ENCODE assay signal across 1 cellular context in the genomic region with DNA sequence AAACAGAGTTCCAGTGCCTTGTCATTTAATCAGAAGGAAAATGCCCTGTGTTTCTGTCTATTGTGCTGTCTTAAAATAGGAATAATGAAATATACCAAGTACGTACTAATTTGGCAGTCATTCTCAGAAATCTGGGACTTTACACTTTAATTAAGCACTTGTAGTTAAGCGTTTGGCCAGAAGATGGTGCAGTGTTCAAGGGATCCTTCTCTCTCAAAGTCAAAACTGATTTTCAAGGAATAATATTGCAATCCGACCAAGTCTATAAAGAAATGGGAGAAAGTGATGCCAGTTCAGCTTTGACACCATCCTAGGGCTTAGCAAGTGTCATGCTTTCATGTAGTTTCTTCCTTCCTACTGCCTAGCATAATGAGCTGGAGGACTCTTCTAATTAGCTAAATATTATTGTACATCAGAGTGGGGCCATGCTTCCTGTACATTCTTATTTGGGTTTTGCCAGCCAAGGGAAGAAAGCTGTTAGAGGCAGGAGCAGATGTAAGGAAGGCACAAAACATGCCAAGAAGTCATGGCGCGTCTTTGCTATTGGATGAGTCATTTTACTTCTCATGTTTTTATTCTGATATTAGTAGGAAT.
TF ChIP-seq lines count a peak whose summit lies in the region.

No MANE protein-coding gene starts in this region.

TF ChIP-seq in H1, 55 proteins besides CTCF, POLR2A, EP300 and RAD21:
- no peak for TF ChIP-seq KDM4A (IDR thresholded peaks at IDR 0.05; ENCODE audit: low read depth, low read length, severe bottlenecking)
- TF ChIP-seq GTF2F1 (IDR thresholded peaks at IDR 0.05; ENCODE audit: borderline replicate concordance, low read depth, low read length): no peak
- no peak for TF ChIP-seq CHD2 (IDR thresholded peaks at IDR 0.05; ENCODE audit: low read length)
- no peak for TF ChIP-seq POU5F1 (IDR thresholded peaks at IDR 0.05; ENCODE audit: low read depth, low read length)
- TF ChIP-seq, protein P1, sequence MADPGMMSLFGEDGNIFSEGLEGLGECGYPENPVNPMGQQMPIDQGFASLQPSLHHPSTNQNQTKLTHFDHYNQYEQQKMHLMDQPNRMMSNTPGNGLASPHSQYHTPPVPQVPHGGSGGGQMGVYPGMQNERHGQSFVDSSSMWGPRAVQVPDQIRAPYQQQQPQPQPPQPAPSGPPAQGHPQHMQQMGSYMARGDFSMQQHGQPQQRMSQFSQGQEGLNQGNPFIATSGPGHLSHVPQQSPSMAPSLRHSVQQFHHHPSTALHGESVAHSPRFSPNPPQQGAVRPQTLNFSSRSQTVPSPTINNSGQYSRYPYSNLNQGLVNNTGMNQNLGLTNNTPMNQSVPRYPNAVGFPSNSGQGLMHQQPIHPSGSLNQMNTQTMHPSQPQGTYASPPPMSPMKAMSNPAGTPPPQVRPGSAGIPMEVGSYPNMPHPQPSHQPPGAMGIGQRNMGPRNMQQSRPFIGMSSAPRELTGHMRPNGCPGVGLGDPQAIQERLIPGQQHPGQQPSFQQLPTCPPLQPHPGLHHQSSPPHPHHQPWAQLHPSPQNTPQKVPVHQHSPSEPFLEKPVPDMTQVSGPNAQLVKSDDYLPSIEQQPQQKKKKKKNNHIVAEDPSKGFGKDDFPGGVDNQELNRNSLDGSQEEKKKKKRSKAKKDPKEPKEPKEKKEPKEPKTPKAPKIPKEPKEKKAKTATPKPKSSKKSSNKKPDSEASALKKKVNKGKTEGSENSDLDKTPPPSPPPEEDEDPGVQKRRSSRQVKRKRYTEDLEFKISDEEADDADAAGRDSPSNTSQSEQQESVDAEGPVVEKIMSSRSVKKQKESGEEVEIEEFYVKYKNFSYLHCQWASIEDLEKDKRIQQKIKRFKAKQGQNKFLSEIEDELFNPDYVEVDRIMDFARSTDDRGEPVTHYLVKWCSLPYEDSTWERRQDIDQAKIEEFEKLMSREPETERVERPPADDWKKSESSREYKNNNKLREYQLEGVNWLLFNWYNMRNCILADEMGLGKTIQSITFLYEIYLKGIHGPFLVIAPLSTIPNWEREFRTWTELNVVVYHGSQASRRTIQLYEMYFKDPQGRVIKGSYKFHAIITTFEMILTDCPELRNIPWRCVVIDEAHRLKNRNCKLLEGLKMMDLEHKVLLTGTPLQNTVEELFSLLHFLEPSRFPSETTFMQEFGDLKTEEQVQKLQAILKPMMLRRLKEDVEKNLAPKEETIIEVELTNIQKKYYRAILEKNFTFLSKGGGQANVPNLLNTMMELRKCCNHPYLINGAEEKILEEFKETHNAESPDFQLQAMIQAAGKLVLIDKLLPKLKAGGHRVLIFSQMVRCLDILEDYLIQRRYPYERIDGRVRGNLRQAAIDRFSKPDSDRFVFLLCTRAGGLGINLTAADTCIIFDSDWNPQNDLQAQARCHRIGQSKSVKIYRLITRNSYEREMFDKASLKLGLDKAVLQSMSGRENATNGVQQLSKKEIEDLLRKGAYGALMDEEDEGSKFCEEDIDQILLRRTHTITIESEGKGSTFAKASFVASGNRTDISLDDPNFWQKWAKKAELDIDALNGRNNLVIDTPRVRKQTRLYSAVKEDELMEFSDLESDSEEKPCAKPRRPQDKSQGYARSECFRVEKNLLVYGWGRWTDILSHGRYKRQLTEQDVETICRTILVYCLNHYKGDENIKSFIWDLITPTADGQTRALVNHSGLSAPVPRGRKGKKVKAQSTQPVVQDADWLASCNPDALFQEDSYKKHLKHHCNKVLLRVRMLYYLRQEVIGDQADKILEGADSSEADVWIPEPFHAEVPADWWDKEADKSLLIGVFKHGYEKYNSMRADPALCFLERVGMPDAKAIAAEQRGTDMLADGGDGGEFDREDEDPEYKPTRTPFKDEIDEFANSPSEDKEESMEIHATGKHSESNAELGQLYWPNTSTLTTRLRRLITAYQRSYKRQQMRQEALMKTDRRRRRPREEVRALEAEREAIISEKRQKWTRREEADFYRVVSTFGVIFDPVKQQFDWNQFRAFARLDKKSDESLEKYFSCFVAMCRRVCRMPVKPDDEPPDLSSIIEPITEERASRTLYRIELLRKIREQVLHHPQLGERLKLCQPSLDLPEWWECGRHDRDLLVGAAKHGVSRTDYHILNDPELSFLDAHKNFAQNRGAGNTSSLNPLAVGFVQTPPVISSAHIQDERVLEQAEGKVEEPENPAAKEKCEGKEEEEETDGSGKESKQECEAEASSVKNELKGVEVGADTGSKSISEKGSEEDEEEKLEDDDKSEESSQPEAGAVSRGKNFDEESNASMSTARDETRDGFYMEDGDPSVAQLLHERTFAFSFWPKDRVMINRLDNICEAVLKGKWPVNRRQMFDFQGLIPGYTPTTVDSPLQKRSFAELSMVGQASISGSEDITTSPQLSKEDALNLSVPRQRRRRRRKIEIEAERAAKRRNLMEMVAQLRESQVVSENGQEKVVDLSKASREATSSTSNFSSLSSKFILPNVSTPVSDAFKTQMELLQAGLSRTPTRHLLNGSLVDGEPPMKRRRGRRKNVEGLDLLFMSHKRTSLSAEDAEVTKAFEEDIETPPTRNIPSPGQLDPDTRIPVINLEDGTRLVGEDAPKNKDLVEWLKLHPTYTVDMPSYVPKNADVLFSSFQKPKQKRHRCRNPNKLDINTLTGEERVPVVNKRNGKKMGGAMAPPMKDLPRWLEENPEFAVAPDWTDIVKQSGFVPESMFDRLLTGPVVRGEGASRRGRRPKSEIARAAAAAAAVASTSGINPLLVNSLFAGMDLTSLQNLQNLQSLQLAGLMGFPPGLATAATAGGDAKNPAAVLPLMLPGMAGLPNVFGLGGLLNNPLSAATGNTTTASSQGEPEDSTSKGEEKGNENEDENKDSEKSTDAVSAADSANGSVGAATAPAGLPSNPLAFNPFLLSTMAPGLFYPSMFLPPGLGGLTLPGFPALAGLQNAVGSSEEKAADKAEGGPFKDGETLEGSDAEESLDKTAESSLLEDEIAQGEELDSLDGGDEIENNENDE (IDR thresholded peaks at IDR 0.05; ENCODE audit: insufficient replicate concordance, low read length): no peak
- TF ChIP-seq SIN3A (conservative IDR thresholded peaks at IDR 0.05 in 1 of 2, IDR thresholded peaks at IDR 0.05 in 1 of 2; ENCODE audit: low read depth in 1 of 2, low read length in 2 of 2): no peak
- TF ChIP-seq JUND (IDR thresholded peaks at IDR 0.05; ENCODE audit: low read length): no peak
- no peak for TF ChIP-seq PHF8 (conservative IDR thresholded peaks at IDR 0.05; ENCODE audit: low read depth, low read length)
- no peak for TF ChIP-seq JUN (IDR thresholded peaks at IDR 0.05; ENCODE audit: low read depth, low read length)
- TF ChIP-seq EZH2 (IDR thresholded peaks at IDR 0.05; ENCODE audit: low read depth, low read length, severe bottlenecking): no peak
- no peak for TF ChIP-seq TAF1 (IDR thresholded peaks at IDR 0.05; ENCODE audit: low read depth, low read length)
- TF ChIP-seq CHD1 (IDR thresholded peaks at IDR 0.05; ENCODE audit: low read depth, low read length): no peak
- no peak for TF ChIP-seq RBBP5 (IDR thresholded peaks at IDR 0.05; ENCODE audit: borderline replicate concordance, low read depth, low read length)
- no peak for TF ChIP-seq BACH1 (IDR thresholded peaks at IDR 0.05; ENCODE audit: low read length)
- no peak for TF ChIP-seq YY1 (IDR thresholded peaks at IDR 0.05; ENCODE audit: low read depth, low read length)
- TF ChIP-seq FOSL1 (IDR thresholded peaks at IDR 0.05; ENCODE audit: insufficient read depth, low read depth, low read length): no peak
- TF ChIP-seq CEBPB (IDR thresholded peaks at IDR 0.05; ENCODE audit: low read depth, low read length): no peak
- no peak for TF ChIP-seq HDAC2 (IDR thresholded peaks at IDR 0.05; ENCODE audit: borderline replicate concordance in 1 of 2, low read depth in 2 of 2, low read length in 2 of 2)
- TF ChIP-seq SIX5 (IDR thresholded peaks at IDR 0.05; ENCODE audit: low read depth, low read length): no peak
TF ChIP-seq in H1: peak in this region for 0.
